In the genomic region with DNA sequence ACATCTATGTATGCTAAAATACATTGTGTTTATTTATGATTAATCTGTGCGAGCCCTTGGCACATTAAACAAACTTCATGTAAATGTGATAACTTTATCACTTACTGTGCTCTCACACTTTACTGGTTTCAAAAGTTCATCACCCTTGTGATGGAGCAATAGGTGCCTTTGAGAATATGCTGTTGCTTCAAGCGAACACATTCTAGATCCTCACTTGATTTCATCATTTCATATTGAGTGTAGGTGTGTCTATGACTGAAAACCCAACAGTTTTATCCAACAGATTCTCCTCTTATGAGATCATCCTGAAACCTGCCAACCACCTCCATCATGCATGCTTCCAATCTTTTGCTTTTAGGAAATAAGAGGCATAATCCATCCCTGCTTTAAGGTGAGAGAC, we compare ENCODE assay signal across 34 cellular contexts.
"Had no signal": no experiment of that assay in that cellular context is flagged by ENCODE, and none has a peak within 500 bp of the region (broad histone marks: within the 10 kb centered on the region; RNA-seq: fewer than 3 reads in every experiment).

No MANE protein-coding gene starts in this region.

- H3K9me3 Mint-ChIP-seq: activated B cell treated with CpG ODN at 0.5 μM for 24 hours; activated CD4-positive, alpha-beta memory T cell treated with anti-CD3 and anti-CD28 coated beads for 36 hours; activated CD4-positive, alpha-beta T cell treated with anti-CD3 and anti-CD28 coated beads, Interleukin-2, amount 10 ng/mL, durations not matched to agents 7 days and 5 days; activated CD8-positive, alpha-beta T cell treated with anti-CD3 and anti-CD28 coated beads for 36 hours; activated naive CD4-positive, alpha-beta T cell treated with anti-CD3 and anti-CD28 coated beads for 36 hours; activated naive CD4-positive, alpha-beta T cell treated with anti-CD3 and anti-CD28 coated beads, Interleukin-2, amount 50 U/mL, for 72 hours; activated naive CD8-positive, alpha-beta T cell treated with anti-CD3 and anti-CD28 coated beads for 36 hours; activated T-cell treated with anti-CD3 and anti-CD28 coated beads, Interleukin-2, amount 50 U/mL, for 4 hours; activated T-cell treated with anti-CD3 and anti-CD28 coated beads, Interleukin-2, amount 50 U/mL, for 72 hours; activated T-helper 1 cell treated with anti-CD3 and anti-CD28 coated beads, Interleukin-12 subunit alpha, Interleukin-12 subunit beta, Interleukin-2, Interleukin-4 antibody, amounts not matched to agents 30 ng/mL and 10 ng/mL and 1 ng/mL, durations not matched to agents 14 hours and 24 hours and 36 hours; activated T-helper 17 cell treated with anti-CD3 and anti-CD28 coated beads, Interleukin-2, amount 50 U/mL, for 72 hours; T-helper 1 cell treated with Interleukin-12 subunit alpha and Interleukin-12 subunit beta and Interleukin-4 antibody, amounts not matched to agents 30 μg/mL and 1 μg/mL, for 36 hours; T-helper 2 cell treated with Interferon-gamma antibody and Interleukin-4, amounts not matched to agents 5 μg/mL and 100 μg/mL, for 36 hours had no signal

- DNase-seq: activated B cell treated with CpG ODN at 0.5 μM for 24 hours; activated CD4-positive, alpha-beta memory T cell treated with anti-CD3 and anti-CD28 coated beads for 36 hours; activated CD4-positive, alpha-beta T cell treated with anti-CD3 and anti-CD28 coated beads for 48 hours; activated CD4-positive, alpha-beta T cell treated with anti-CD3 and anti-CD28 coated beads, Interleukin-2, amount 10 ng/mL, durations not matched to agents 7 days and 5 days; activated CD4-positive, alpha-beta T cell treated with anti-CD3 and anti-CD28 coated beads, Interleukin-2, amount 50 U/mL, for 4 hours; activated CD4-positive, CD25-positive, alpha-beta regulatory T cell treated with anti-CD3 and anti-CD28 coated beads, Interleukin-2, amount 50 U/mL, for 72 hours; activated CD8-positive, alpha-beta memory T cell treated with anti-CD3 and anti-CD28 coated beads, Interleukin-2, amount 50 U/mL, for 4 hours; activated CD8-positive, alpha-beta T cell treated with anti-CD3 and anti-CD28 coated beads for 36 hours; activated effector memory CD4-positive, alpha-beta T cell treated with anti-CD3 and anti-CD28 coated beads, Interleukin-2, amount 50 U/mL, for 16 hours; activated gamma-delta T cell treated with Interleukin-2 at 50 U/mL for 16 hours; activated naive CD4-positive, alpha-beta T cell; activated naive CD4-positive, alpha-beta T cell treated with anti-CD3 and anti-CD28 coated beads for 36 hours; activated naive CD4-positive, alpha-beta T cell treated with anti-CD3 and anti-CD28 coated beads, Interleukin-2, amount 50 U/mL, for 16 hours; activated naive CD8-positive, alpha-beta T cell treated with anti-CD3 and anti-CD28 coated beads for 36 hours; activated T-cell treated with anti-CD3 and anti-CD28 coated beads for 4 hours; activated T-cell treated with anti-CD3 and anti-CD28 coated beads, Interleukin-2, amount 50 U/mL, for 1 hour; activated T-cell treated with anti-CD3 and anti-CD28 coated beads, Interleukin-2, amount 50 U/mL, for 4 hours; activated T-cell treated with anti-CD3 and anti-CD28 coated beads, Interleukin-2, amount 50 U/mL, for 72 hours; adrenal gland; amniotic stem cell; aorta; body of pancreas; brain microvascular endothelial cell; central memory CD4-positive, alpha-beta T cell; T-helper 1 cell; T-helper 2 cell; T-helper 9 cell had no signal

- H3K36me3 Mint-ChIP-seq: activated CD4-positive, alpha-beta memory T cell treated with anti-CD3 and anti-CD28 coated beads for 36 hours; activated naive CD4-positive, alpha-beta T cell treated with anti-CD3 and anti-CD28 coated beads, Interleukin-2, amount 50 U/mL, for 72 hours; activated naive CD8-positive, alpha-beta T cell treated with anti-CD3 and anti-CD28 coated beads for 36 hours had no signal

- H3K27ac ChIP-seq: adrenal gland, body of pancreas, brain microvascular endothelial cell, breast epithelium, VCaP had no signal

- H3K4me3 Mint-ChIP-seq: activated B cell treated with CpG ODN at 0.5 μM for 24 hours; activated CD4-positive, alpha-beta memory T cell treated with anti-CD3 and anti-CD28 coated beads for 36 hours; activated CD4-positive, alpha-beta T cell treated with anti-CD3 and anti-CD28 coated beads, Interleukin-2, amount 10 ng/mL, durations not matched to agents 7 days and 5 days; activated CD8-positive, alpha-beta T cell treated with anti-CD3 and anti-CD28 coated beads for 36 hours; activated naive CD4-positive, alpha-beta T cell treated with anti-CD3 and anti-CD28 coated beads for 36 hours; activated naive CD8-positive, alpha-beta T cell treated with anti-CD3 and anti-CD28 coated beads for 36 hours; activated T-cell treated with anti-CD3 and anti-CD28 coated beads, Interleukin-2, amount 50 U/mL, for 4 hours; activated T-cell treated with anti-CD3 and anti-CD28 coated beads, Interleukin-2, amount 50 U/mL, for 72 hours; activated T-helper 1 cell treated with anti-CD3 and anti-CD28 coated beads, Interleukin-12 subunit alpha, Interleukin-12 subunit beta, Interleukin-2, Interleukin-4 antibody, amounts not matched to agents 30 ng/mL and 10 ng/mL and 1 ng/mL, durations not matched to agents 14 hours and 24 hours and 36 hours; activated T-helper 17 cell treated with anti-CD3 and anti-CD28 coated beads, Interleukin-2, amount 50 U/mL, for 72 hours; T-helper 1 cell treated with Interleukin-12 subunit alpha and Interleukin-12 subunit beta and Interleukin-4 antibody, amounts not matched to agents 30 μg/mL and 1 μg/mL, for 36 hours; T-helper 2 cell treated with Interferon-gamma antibody and Interleukin-4, amounts not matched to agents 5 μg/mL and 100 μg/mL, for 36 hours had no signal

- H3K4me1 Mint-ChIP-seq: activated CD4-positive, alpha-beta T cell treated with anti-CD3 and anti-CD28 coated beads, Interleukin-2, amount 10 ng/mL, durations not matched to agents 7 days and 5 days; activated naive CD8-positive, alpha-beta T cell treated with anti-CD3 and anti-CD28 coated beads for 36 hours; activated T-helper 17 cell treated with anti-CD3 and anti-CD28 coated beads, Interleukin-2, amount 50 U/mL, for 72 hours had no signal

- H3K27ac Mint-ChIP-seq: activated B cell treated with CpG ODN at 0.5 μM for 24 hours; activated CD4-positive, alpha-beta memory T cell treated with anti-CD3 and anti-CD28 coated beads for 36 hours; activated CD4-positive, alpha-beta T cell treated with anti-CD3 and anti-CD28 coated beads, Interleukin-2, amount 10 ng/mL, durations not matched to agents 7 days and 5 days; activated CD8-positive, alpha-beta T cell treated with anti-CD3 and anti-CD28 coated beads for 36 hours; activated naive CD4-positive, alpha-beta T cell treated with anti-CD3 and anti-CD28 coated beads for 36 hours; activated naive CD4-positive, alpha-beta T cell treated with anti-CD3 and anti-CD28 coated beads, Interleukin-2, amount 50 U/mL, for 72 hours; activated naive CD8-positive, alpha-beta T cell treated with anti-CD3 and anti-CD28 coated beads for 36 hours; activated T-cell treated with anti-CD3 and anti-CD28 coated beads, Interleukin-2, amount 50 U/mL, for 72 hours; activated T-helper 1 cell treated with anti-CD3 and anti-CD28 coated beads, Interleukin-12 subunit alpha, Interleukin-12 subunit beta, Interleukin-2, Interleukin-4 antibody, amounts not matched to agents 30 ng/mL and 10 ng/mL and 1 ng/mL, durations not matched to agents 14 hours and 24 hours and 36 hours; activated T-helper 17 cell treated with anti-CD3 and anti-CD28 coated beads, Interleukin-2, amount 50 U/mL, for 72 hours; T-helper 1 cell treated with Interleukin-12 subunit alpha and Interleukin-12 subunit beta and Interleukin-4 antibody, amounts not matched to agents 30 μg/mL and 1 μg/mL, for 36 hours; T-helper 2 cell treated with Interferon-gamma antibody and Interleukin-4, amounts not matched to agents 5 μg/mL and 100 μg/mL, for 36 hours had no signal

- H3K9me3 ChIP-seq: adrenal gland, breast epithelium had no signal

- H3K36me3 ChIP-seq: adrenal gland, brain microvascular endothelial cell, breast epithelium had no signal

- ATAC-seq: activated CD8-positive, alpha-beta T cell treated with anti-CD3 and anti-CD28 coated beads for 36 hours; activated T-cell treated with anti-CD3 and anti-CD28 coated beads, Interleukin-2, amount 50 U/mL, for 4 hours; activated T-helper 17 cell treated with anti-CD3 and anti-CD28 coated beads, Interleukin-2, amount 50 U/mL, for 72 hours; body of pancreas had no signal

- H3K27me3 Mint-ChIP-seq: activated naive CD8-positive, alpha-beta T cell treated with anti-CD3 and anti-CD28 coated beads for 36 hours; activated T-helper 17 cell treated with anti-CD3 and anti-CD28 coated beads, Interleukin-2, amount 50 U/mL, for 72 hours had no signal
